19 cellular contexts compared by ENCODE assay signal in the genomic region with DNA sequence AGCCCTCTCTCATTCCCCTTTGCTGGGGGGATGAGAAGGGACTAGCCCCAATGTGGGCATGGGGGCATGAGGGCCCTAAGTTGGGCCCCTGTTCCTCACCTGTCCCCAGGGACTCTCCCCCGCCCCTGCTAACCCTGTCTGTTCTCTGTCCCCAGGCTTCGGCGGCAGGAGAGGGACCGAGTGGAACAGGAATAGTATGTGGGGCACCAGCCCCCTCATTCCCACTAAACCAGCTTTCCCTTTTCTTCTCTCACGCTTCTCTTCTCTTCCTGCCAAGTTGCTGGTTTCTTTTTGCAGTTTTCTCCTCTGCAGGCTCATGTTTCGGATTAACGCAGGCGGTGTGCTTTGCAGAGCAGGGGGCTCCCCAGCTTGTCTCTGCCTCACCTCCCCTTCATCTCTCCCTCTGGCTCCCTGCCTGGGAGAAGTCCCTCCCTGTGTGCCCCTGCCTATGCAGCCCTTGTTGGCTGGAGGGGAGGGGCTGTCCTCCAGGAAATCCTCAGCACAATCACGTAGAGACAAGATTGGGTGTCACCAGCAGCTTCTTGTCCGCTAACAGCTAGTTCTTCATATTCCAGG. TPM values are rescaled to one million over a fixed set of nuclear protein-coding genes. Genes with fewer than 3 reads are reported as not detected.
A peak's percentile ranks its signal among the peaks of the same experiment; 100 is the strongest.
DNase-seq lines count a peak whose midpoint lies in the region; ATAC-seq and TF ChIP-seq lines count a peak whose summit lies in the region.
"Had no signal": no experiment of that assay in that cellular context is flagged by ENCODE, and none has a peak within 500 bp of the region (broad histone marks: within the 10 kb centered on the region; RNA-seq: fewer than 3 reads in every experiment).

No MANE protein-coding gene starts in this region.

- no TSS peak for BruUV-seq in A673 (replicated peaks; lab: Mats Ljungman, UMichigan)

- peaks cover 23% of the 10 kb centered on the region for H3F3A ChIP-seq in neural progenitor cell (ENCODE audit: low read depth)

- CTCF ChIA-PET in A673 (lab: Charles Lee): no interaction called here

- H3K27me3 ChIP-seq in A673 (replicated peaks; ENCODE audit: insufficient read depth, low read depth, low read length, poor library complexity) (no peaks in the 10 kb centered on the region), neural progenitor cell (no peaks in the 10 kb centered on the region)

- H3K4me2 ChIP-seq in neural progenitor cell: peak overlapping the region; percentile 45

- H3K27ac ChIP-seq in A673 (ENCODE audit: low read depth, low read length, poor library complexity, severe bottlenecking) (peak overlapping the region; percentile 75), SK-N-MC (peak overlapping the region; percentile 81), neural progenitor cell (peak overlapping the region; percentile 45)

- H3K36me3 ChIP-seq in A673 (ENCODE audit: insufficient read depth, low read length, poor library complexity, severe bottlenecking) (peaks cover 3% of the 10 kb centered on the region), SK-N-MC (ENCODE audit: insufficient read depth, low read length) (peaks cover 14% of the 10 kb centered on the region; the same call in 1 of the 2 replicates), neural progenitor cell (no peaks in the 10 kb centered on the region)

- H3K4me3 ChIP-seq in A673 (ENCODE audit: low read depth, low read length, poor library complexity, severe bottlenecking): no peak overlapping the region
- H3K4me3 ChIP-seq in SK-N-MC: 0 out of 2 replicates have a peak overlapping the region, but pooled peaks have one; percentile 28
- no peak overlapping the region for H3K4me3 ChIP-seq in neural progenitor cell

- DNase-seq in A673 (ENCODE audit: low spot score) (no peak), SK-N-MC (ENCODE audit: low read depth, low spot score) (no peak), endothelial cell (ENCODE audit: low spot score) (no peak), neural progenitor cell (ENCODE audit: low spot score) (peak; percentile 23), hippocampal formation (lab: John Stamatoyannopoulos, UW) (no peak), iPS-NIHi11 (ENCODE audit: low spot score) (no peak)
- DNase-seq: CD4-positive, alpha-beta T cell; GF-D8; Karpas-422; MM.1S; NCI-H1105; NCI-H187 treated with DMSO at 0.1 percent for 48 hours; NCI-H510A; SHP77 had no signal

- ATAC-seq in GM19023 (IDR thresholded peaks at IDR 0.05; ENCODE audit: unreplicated experiment): no peak
- ATAC-seq in HG03280 (IDR thresholded peaks at IDR 0.05; ENCODE audit: unreplicated experiment): no peak
- ATAC-seq: HepG2, Panc1 had no signal

- H2AFZ ChIP-seq in neural progenitor cell (replicated peaks): no peak overlapping the region

- H3K36me3 Mint-ChIP-seq in endothelial cell (ENCODE audit: low read depth, unreplicated experiment) (peaks cover 28% of the 10 kb centered on the region), neural progenitor cell (peaks cover 4% of the 10 kb centered on the region)

- H3K9me3 Mint-ChIP-seq in endothelial cell (ENCODE audit: unreplicated experiment): no peaks in the 10 kb centered on the region
- no peaks in the 10 kb centered on the region for H3K9me3 Mint-ChIP-seq in neural progenitor cell
- H3K9me3 Mint-ChIP-seq: CD4-positive, alpha-beta T cell had no signal

- H3K9me3 ChIP-seq in A673 (ENCODE audit: low read depth, low read length, poor library complexity, severe bottlenecking) (no peaks in the 10 kb centered on the region), SK-N-MC (ENCODE audit: low read depth, low read length) (no peaks in the 10 kb centered on the region), neural progenitor cell (ENCODE audit: low read depth) (no peaks in the 10 kb centered on the region)

- peaks cover 10% of the 10 kb centered on the region for H3K4me1 Mint-ChIP-seq in endothelial cell (ENCODE audit: unreplicated experiment)
- H3K4me1 Mint-ChIP-seq in neural progenitor cell: peaks cover 52% of the 10 kb centered on the region

- TF ChIP-seq CTCF in A673 (conservative IDR thresholded peaks at IDR 0.05; ENCODE audit: low read depth, low read length) (no peak), endothelial cell (IDR thresholded peaks at IDR 0.05; ENCODE audit: unreplicated experiment) (no peak), neural progenitor cell (IDR thresholded peaks at IDR 0.05) (no peak)

- peaks cover 3% of the 10 kb centered on the region for H3K79me2 ChIP-seq in neural progenitor cell (ENCODE audit: low read depth)

- H3K4me3 Mint-ChIP-seq in endothelial cell (ENCODE audit: unreplicated experiment) (peak overlapping the region; percentile 54), neural progenitor cell (no peak overlapping the region)
- H3K4me3 Mint-ChIP-seq: CD4-positive, alpha-beta T cell had no signal

- H3K27me3 Mint-ChIP-seq in endothelial cell (ENCODE audit: unreplicated experiment) (peaks cover 10% of the 10 kb centered on the region), neural progenitor cell (ENCODE audit: insufficient read depth, low read depth) (peaks cover 7% of the 10 kb centered on the region)
- H3K27me3 Mint-ChIP-seq: CD4-positive, alpha-beta T cell had no signal

- H3K4me1 ChIP-seq in A673 (ENCODE audit: insufficient read depth, low read length, poor library complexity, severe bottlenecking) (peaks cover 36% of the 10 kb centered on the region), neural progenitor cell (peaks cover 30% of the 10 kb centered on the region)

- H3K27ac Mint-ChIP-seq in endothelial cell (ENCODE audit: unreplicated experiment): no peak overlapping the region
- H3K27ac Mint-ChIP-seq in neural progenitor cell: peak overlapping the region; percentile 76
- H3K27ac Mint-ChIP-seq: CD4-positive, alpha-beta T cell had no signal

- POLR2A ChIA-PET in A673 (lab: Charles Lee; ENCODE audit: low non-redundant PET): no interaction called here

- H3K9ac ChIP-seq in SK-N-MC (ENCODE audit: insufficient read length) (no peak overlapping the region), neural progenitor cell (no peak overlapping the region)

- intact Hi-C loops in A673 (cut with micrococcal nuclease; ENCODE audit: unreplicated experiment): no loop called here

- no peaks in the 10 kb centered on the region for H4K20me1 ChIP-seq in neural progenitor cell (ENCODE audit: low read depth)

RNA-seq across cellular contexts. Expression of gene TMEM63B, which starts 7.9 kb away (rescaled TPM):
- total RNA-seq in A673 (2021): 32.0 and 34.2 TPM in 2 replicates
- 33.4 TPM for total RNA-seq in endothelial cell (ENCODE audit: unreplicated experiment)
- total RNA-seq in neural progenitor cell (ENCODE audit: low replicate concordance): 25.4 and 30.8 TPM in 2 replicates

RNA-seq across cellular contexts. Expression of gene MRPL14, which starts 8.0 kb away (rescaled TPM):
- total RNA-seq in A673 (2021) (78.8 and 80.4 TPM in 2 replicates), endothelial cell (ENCODE audit: unreplicated experiment) (30.3 TPM), neural progenitor cell (ENCODE audit: low replicate concordance) (40.4 and 53.5 TPM in 2 replicates)

RNA-seq across cellular contexts. Expression of gene CAPN11, which starts 23.4 kb away (rescaled TPM):
- total RNA-seq in A673 (2021) (not detected in 2 replicates), endothelial cell (ENCODE audit: unreplicated experiment) (2.3 TPM), neural progenitor cell (ENCODE audit: low replicate concordance) (0.40 and 0.49 TPM in 2 replicates)
- total RNA-seq: H4 had no signal
